ENCODE assay signal across 35 cellular contexts in the genomic region with DNA sequence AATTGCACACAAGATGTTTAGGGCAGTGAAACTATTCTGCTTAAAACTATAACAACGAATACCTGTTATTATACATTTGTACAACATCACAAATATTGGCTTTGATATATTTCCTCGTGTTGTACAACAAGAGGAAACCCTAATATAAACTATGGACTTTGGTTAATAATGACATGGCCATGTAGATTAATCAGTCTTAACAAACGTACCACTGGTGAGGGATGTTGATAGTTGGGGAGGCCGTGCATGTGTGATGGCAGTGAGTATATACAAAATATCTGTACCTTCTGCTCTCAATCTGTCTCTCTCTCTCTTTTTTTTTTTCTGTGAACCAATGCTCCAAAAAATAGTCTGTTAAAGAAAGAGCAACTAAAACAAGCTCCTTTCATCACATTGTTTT. TPM values are rescaled to one million over a fixed set of nuclear protein-coding genes. Genes with fewer than 3 reads are reported as not detected.
A peak's percentile ranks its signal among the peaks of the same experiment; 100 is the strongest.
DNase-seq lines count a peak whose midpoint lies in the region; ATAC-seq, FAIRE-seq and TF ChIP-seq lines count a peak whose summit lies in the region.
"Had no signal": no experiment of that assay in that cellular context is flagged by ENCODE, and none has a peak within 500 bp of the region (broad histone marks: within the 10 kb centered on the region; RNA-seq: fewer than 3 reads in every experiment).

No MANE protein-coding gene starts in this region.

- H3K4me1 ChIP-seq in K562 (replicated peaks in 1 of 2; ENCODE audit: control insufficient read depth in 2 of 2, insufficient read depth in 2 of 2, low read length in 2 of 2) (no peaks in the 10 kb centered on the region), small intestine (ENCODE audit: control insufficient read depth in 2 of 2, insufficient read depth in 1 of 2, low read depth in 1 of 2, low read length in 1 of 2) (no peaks in the 10 kb centered on the region)
- H3K4me1 ChIP-seq: A549; BE2C; BLaER1; BLaER1 treated with 17β-estradiol and CSF1 and Interleukin-3, amounts not matched to agents 10 nM and 100 nM; Caco-2 had no signal

- CTCF ChIA-PET in K562 (lab: Yijun Ruan, JAX; ENCODE audit: low intra/inter-chr PET ratio): no interaction called here

- no peaks in the 10 kb centered on the region for H3K36me3 ChIP-seq in K562 (ENCODE audit: control insufficient read depth, insufficient read depth, low read length)
- no peaks in the 10 kb centered on the region for H3K36me3 ChIP-seq in small intestine (ENCODE audit: control insufficient read depth in 2 of 2, insufficient read depth in 2 of 2, low read length in 2 of 2)
- H3K36me3 ChIP-seq: BE2C; BLaER1; BLaER1 treated with 17β-estradiol and CSF1 and Interleukin-3, amounts not matched to agents 10 nM and 100 nM had no signal

- no peaks in the 10 kb centered on the region for H3K36me3 Mint-ChIP-seq in nephron progenitor cell (ENCODE audit: low read depth)
- H3K36me3 Mint-ChIP-seq: CD14-positive monocyte; CD4-positive, alpha-beta memory T cell; CD4-positive, CD25-positive, alpha-beta regulatory T cell; CD8-positive, alpha-beta T cell had no signal

- no peak overlapping the region for H3K9ac ChIP-seq in K562 (ENCODE audit: insufficient read depth in 1 of 2, low read depth in 2 of 2, low read length in 2 of 2)
- H3K9ac ChIP-seq: BLaER1; BLaER1 treated with 17β-estradiol and CSF1 and Interleukin-3, amounts not matched to agents 10 nM and 100 nM had no signal

- H2AFZ ChIP-seq in K562 (ENCODE audit: low read depth, low read length): peak overlapping the region; percentile 22; the same call in 1 of the 2 replicates

- peaks cover 5% of the 10 kb centered on the region for H3K4me1 Mint-ChIP-seq in nephron progenitor cell
- H3K4me1 Mint-ChIP-seq: B cell; CD14-positive monocyte; CD4-positive, alpha-beta memory T cell; CD4-positive, CD25-positive, alpha-beta regulatory T cell; CD8-positive, alpha-beta memory T cell had no signal

- no peak overlapping the region for H3K27ac Mint-ChIP-seq in nephron progenitor cell
- H3K27ac Mint-ChIP-seq: B cell; CD14-positive monocyte; CD4-positive, alpha-beta memory T cell; CD4-positive, alpha-beta T cell; CD8-positive, alpha-beta memory T cell; CD8-positive, alpha-beta T cell had no signal

- H3K4me3 Mint-ChIP-seq in nephron progenitor cell: no peak overlapping the region
- H3K4me3 Mint-ChIP-seq: B cell; CD14-positive monocyte; CD4-positive, alpha-beta memory T cell; CD4-positive, alpha-beta T cell; CD4-positive, CD25-positive, alpha-beta regulatory T cell; CD8-positive, alpha-beta memory T cell; CD8-positive, alpha-beta T cell had no signal

- no peaks in the 10 kb centered on the region for H3K9me1 ChIP-seq in K562 (ENCODE audit: control insufficient read depth, insufficient read depth, low read length)

- no TSS peak for BruUV-seq in K562 (replicated peaks; lab: Mats Ljungman, UMichigan)

- H3K27ac ChIP-seq in K562 (ENCODE audit: extremely low read depth, low read depth, low read length): no peak overlapping the region
- no peak overlapping the region for H3K27ac ChIP-seq in small intestine (ENCODE audit: low read depth in 1 of 2, low read length in 1 of 2)
- H3K27ac ChIP-seq: 22Rv1; A549; BLaER1; BLaER1 treated with 17β-estradiol and CSF1 and Interleukin-3, amounts not matched to agents 10 nM and 100 nM; C4-2B had no signal

- H3K4me2 ChIP-seq in K562 (ENCODE audit: insufficient read depth, low read length): no peak overlapping the region
- H3K4me2 ChIP-seq: A549; BLaER1; BLaER1 treated with 17β-estradiol and CSF1 and Interleukin-3, amounts not matched to agents 10 nM and 100 nM had no signal

- H3K9me3 ChIP-seq in K562 (replicated peaks; ENCODE audit: control insufficient read depth, insufficient read depth, low read depth, low read length): no peaks in the 10 kb centered on the region
- no peaks in the 10 kb centered on the region for H3K9me3 ChIP-seq in small intestine (ENCODE audit: control insufficient read depth, low read depth)
- H3K9me3 ChIP-seq: BE2C had no signal

- no peak for TF ChIP-seq POLR2A in K562 (conservative IDR thresholded peaks at IDR 0.05)

- intact Hi-C loops in K562 (cut with micrococcal nuclease): no loop called here

- H3K9me3 Mint-ChIP-seq in nephron progenitor cell: peaks cover 22% of the 10 kb centered on the region

- H3K4me3 ChIP-seq in K562: no peak overlapping the region
- H3K4me3 ChIP-seq in small intestine (ENCODE audit: low read depth in 1 of 2, low read length in 2 of 2): no peak overlapping the region
- H3K4me3 ChIP-seq: A549; BLaER1; BLaER1 treated with 17β-estradiol and CSF1 and Interleukin-3, amounts not matched to agents 10 nM and 100 nM had no signal

- POLR2A ChIA-PET in K562 (lab: Yijun Ruan, JAX): no interaction called here

- peaks cover 5% of the 10 kb centered on the region for H3K27me3 Mint-ChIP-seq in nephron progenitor cell (ENCODE audit: low read depth, poor library complexity)
- H3K27me3 Mint-ChIP-seq: B cell; CD4-positive, alpha-beta memory T cell; CD4-positive, alpha-beta T cell; CD4-positive, CD25-positive, alpha-beta regulatory T cell; CD8-positive, alpha-beta memory T cell had no signal

- no peaks in the 10 kb centered on the region for H4K20me1 ChIP-seq in K562 (replicated peaks; ENCODE audit: control insufficient read depth, insufficient read depth, low read length)
- H4K20me1 ChIP-seq: BLaER1; BLaER1 treated with 17β-estradiol and CSF1 and Interleukin-3, amounts not matched to agents 10 nM and 100 nM had no signal

- TF ChIP-seq EP300 in K562 (IDR thresholded peaks at IDR 0.05; ENCODE audit: low read length): no peak

- no peaks in the 10 kb centered on the region for H3K79me2 ChIP-seq in K562 (ENCODE audit: control insufficient read depth, insufficient read depth, low read length)

- WGBS in K562 (ENCODE audit: insufficient coverage, low coverage, missing lambda C conversion rate): 27% methylated on average over 4 of the region's 4 CpGs
- 14 to 40% (median 27%) methylated on average over 4 of the region's 4 CpGs for WGBS in small intestine, 3 donors

- no peak for ATAC-seq in K562
- ATAC-seq: A549; CD8-positive, alpha-beta T cell had no signal

- H3K27me3 ChIP-seq in K562 (ENCODE audit: control insufficient read depth in 2 of 2, insufficient read depth in 2 of 2, low read length in 2 of 2) (no peaks in the 10 kb centered on the region), small intestine (ENCODE audit: control insufficient read depth in 2 of 2, insufficient read depth in 2 of 2, low read length in 2 of 2) (no peaks in the 10 kb centered on the region)
- H3K27me3 ChIP-seq: BLaER1 had no signal

- in situ Hi-C loops in K562 (cut with MboI): no loop called here

- DNase-seq in K562 (ENCODE audit: extremely low read depth in 1 of 4, low spot score in 3 of 4) (no peak), small intestine (peak; percentile 55), nephron progenitor cell (no peak), NCI-H2081 treated with DMSO at 0.1 percent for 48 hours (lab: John Stamatoyannopoulos, UW) (no peak)
- DNase-seq: 8988T; ACHN; AML-193; BE2C; C1 segment of cervical spinal cord; Caco-2; Calu3; CD4-positive, alpha-beta memory T cell; CD4-positive, alpha-beta T cell; CD4-positive, CD25-positive, alpha-beta regulatory T cell; CD8-positive, alpha-beta memory T cell; CD8-positive, alpha-beta T cell; COR-L47; DMS 273 treated with DMSO at 0.1 percent for 48 hours; DMS153; DMS53; DMS79; DMS79 treated with DMSO at 0.1 percent for 48 hours; DND-41; EL had no signal

- TF ChIP-seq CTCF in K562 (IDR thresholded peaks at IDR 0.05 in 2 of 3, conservative IDR thresholded peaks at IDR 0.05 in 1 of 3; ENCODE audit: insufficient read depth in 2 of 3, low read depth in 1 of 3, low read length in 3 of 3): no peak
- no peak for TF ChIP-seq CTCF in nephron progenitor cell (IDR thresholded peaks at IDR 0.05)

- no peak for TF ChIP-seq RAD21 in K562 (CRISPR knock-in tag; conservative IDR thresholded peaks at IDR 0.05 in 1 of 2, IDR thresholded peaks at IDR 0.05 in 1 of 2)

- FAIRE-seq in K562 (lab: Jason Lieb, UNC) (no peak), small intestine (lab: Jason Lieb, UNC) (no peak)
- FAIRE-seq: A204.1, A549, D721Med had no signal

TF ChIP-seq in K562, 482 proteins besides CTCF, POLR2A, EP300 and RAD21 (continues in another document):
- TF ChIP-seq, protein P1, sequence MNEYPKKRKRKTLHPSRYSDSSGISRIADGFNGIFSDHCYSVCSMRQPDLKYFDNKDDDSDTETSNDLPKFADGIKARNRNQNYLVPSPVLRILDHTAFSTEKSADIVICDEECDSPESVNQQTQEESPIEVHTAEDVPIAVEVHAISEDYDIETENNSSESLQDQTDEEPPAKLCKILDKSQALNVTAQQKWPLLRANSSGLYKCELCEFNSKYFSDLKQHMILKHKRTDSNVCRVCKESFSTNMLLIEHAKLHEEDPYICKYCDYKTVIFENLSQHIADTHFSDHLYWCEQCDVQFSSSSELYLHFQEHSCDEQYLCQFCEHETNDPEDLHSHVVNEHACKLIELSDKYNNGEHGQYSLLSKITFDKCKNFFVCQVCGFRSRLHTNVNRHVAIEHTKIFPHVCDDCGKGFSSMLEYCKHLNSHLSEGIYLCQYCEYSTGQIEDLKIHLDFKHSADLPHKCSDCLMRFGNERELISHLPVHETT (CRISPR knock-in tag; conservative IDR thresholded peaks at IDR 0.05 in 1 of 2, IDR thresholded peaks at IDR 0.05 in 1 of 2): no peak
- TF ChIP-seq SMARCC2 (IDR thresholded peaks at IDR 0.05; ENCODE audit: low read depth): no peak

RNA-seq across cellular contexts. Expression of a gene that starts 22.2 kb away (rescaled TPM):
- 2.1 and 2.4 TPM in 2 replicates for total RNA-seq in K562 (2011; cell fraction: chromatin; rRNA removed; ENCODE audit: low replicate concordance)
- 0.67 and 1.3 TPM in 2 replicates for total RNA-seq in K562 (2011; cell fraction: nucleolus; rRNA removed)
- total RNA-seq in K562 (2011; cell fraction: nucleoplasm; rRNA removed): 1.5 and 3.7 TPM in 2 replicates
- total RNA-seq in K562 (2014; rRNA removed) (4.8 and 4.9 TPM in 2 replicates), K562 (2014; rRNA removed; fragmentation: Illumina TruSeq; extraction: Trizol) (5.1 and 5.5 TPM in 2 replicates), K562 (2015; rRNA removed; fragmentation: Illumina TruSeq; extraction: Trizol) (6.2 and 7.4 TPM in 2 replicates), K562 (2021) (3.3 and 3.5 TPM in 2 replicates)
- polyA plus RNA-seq in K562 (2011; rRNA removed) (1.4 and 8.6 TPM in 2 replicates), K562 (2014; fragmentation: Illumina TruSeq; extraction: Trizol) (3.3 and 4.7 TPM in 2 replicates), K562 (2014; fragmentation: Nextera tagmentation; extraction: Ambion mirVana) (1 to 10 TPM; 2.3 to 3.2 TPM), K562 (2014; rRNA removed) (2.8 and 6.7 TPM in 2 replicates), small intestine (100 to 1,000 TPM in 2 of 3 donors, 10 to 100 TPM in 1; 60.9 to 399 (median 215) TPM)
- 0.55 and 3.3 TPM in 2 replicates for polyA plus RNA-seq in K562 (2011; cell fraction: cytosol; rRNA removed)
- polyA plus RNA-seq in K562 (2011; cell fraction: nucleus; rRNA removed): 1.2 and 3.2 TPM in 2 replicates
- 4.3 and 5.9 TPM in 2 replicates for polyA plus RNA-seq in K562 (2012)
- polyA minus RNA-seq in K562 (2011; rRNA and poly(A)+ RNA removed): 1.5 and 7.7 TPM in 2 replicates
- polyA minus RNA-seq in K562 (2011; cell fraction: cytosol; rRNA and poly(A)+ RNA removed): 1.1 TPM in 1 of 2 replicates, not detected in the other
- 0.56 and 2.3 TPM in 2 replicates for polyA minus RNA-seq in K562 (2011; cell fraction: nucleus; rRNA and poly(A)+ RNA removed)
- total RNA-seq: B cell, Daoy had no signal
- polyA plus RNA-seq: BJ had no signal

Comparison
In these comparisons a context has a peak if more than half of its experiments do, and no peak if none do; other contexts are left out.
1. RNA of a gene that starts 22.2 kb away (polyA plus RNA-seq): 60.9 to 399 TPM in small intestine; 0.55 to 8.6 TPM in K562; every median in the first group is over 4 times any median in the second.